In the genomic region with DNA sequence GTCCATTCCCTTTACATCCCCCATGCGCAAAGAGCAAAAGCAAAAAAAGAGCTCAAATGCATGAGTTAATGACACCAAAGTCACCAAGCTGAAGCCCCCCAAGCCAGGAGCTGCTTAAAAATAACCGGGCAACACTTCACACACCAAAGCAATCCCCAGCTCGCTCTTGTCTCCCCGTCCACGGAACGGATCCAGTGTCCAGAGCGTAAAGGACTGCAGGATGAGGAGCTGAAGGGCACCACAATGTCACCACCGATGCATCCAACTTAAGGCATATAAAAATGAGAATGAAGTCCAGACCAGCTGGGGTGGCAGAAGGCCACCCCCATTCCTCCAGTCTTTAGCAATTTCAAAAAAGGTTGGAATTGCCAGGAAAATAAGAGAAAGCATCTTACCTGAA, we compare ENCODE assay signal across 11 cellular contexts. TPM values are rescaled to one million over a fixed set of nuclear protein-coding genes. Genes with fewer than 3 reads are reported as not detected.
DNase-seq lines count a peak whose midpoint lies in the region; ATAC-seq and TF ChIP-seq lines count a peak whose summit lies in the region.
"Had no signal": no experiment of that assay in that cellular context is flagged by ENCODE, and none has a peak within 500 bp of the region (broad histone marks: within the 10 kb centered on the region; RNA-seq: fewer than 3 reads in every experiment).

No MANE protein-coding gene starts in this region.

- H3K27me3 ChIP-seq in heart left ventricle, result no peaks in the 10 kb centered on the region
- no peaks in the 10 kb centered on the region for H3K27me3 ChIP-seq in colonic mucosa
- no peaks in the 10 kb centered on the region for H3K27me3 ChIP-seq in naive thymus-derived CD4-positive, alpha-beta T cell (ENCODE audit: control insufficient read depth in 2 of 2, insufficient read depth in 2 of 2, low read length in 2 of 2)
- H3K27me3 ChIP-seq in aorta (ENCODE audit: control insufficient read depth in 1 of 2, insufficient read depth in 2 of 2, low read length in 1 of 2), result no peaks in the 10 kb centered on the region

- ATAC-seq in heart left ventricle, result no peak
- no peak for ATAC-seq in left ventricle myocardium superior
- no peak for ATAC-seq in naive thymus-derived CD4-positive, alpha-beta T cell
- no peak for ATAC-seq in aorta (ENCODE audit: low FRiP score)
- ATAC-seq in GM18873 (IDR thresholded peaks at IDR 0.05; ENCODE audit: low FRiP score, unreplicated experiment), result no peak

- H3K36me3 Mint-ChIP-seq in naive thymus-derived CD4-positive, alpha-beta T cell, result peaks cover 0 to 68% (median 5%) of the 10 kb centered on the region in 5 donors

- POLR2A ChIA-PET in naive thymus-derived CD4-positive, alpha-beta T cell (lab: Charles Lee), result interaction anchor here (0.5 to 3.0 kb wide), 5 partner anchors 10 to 1339 kb away, joined by 3 to 41 read pairs (median 7); partner anchors contain the start of gene SMAD7

- H3K4me3 ChIP-seq in heart left ventricle (peak overlapping the region in 3 of 12 donors; percentile 91 to 96 (median 94)), colonic mucosa (no peak overlapping the region), aorta (ENCODE audit: low read length in 2 of 2) (no peak overlapping the region)
- peak overlapping the region; percentile 11 for H3K4me3 ChIP-seq in naive thymus-derived CD4-positive, alpha-beta T cell (ENCODE audit: low read length)

- H3K36me3 ChIP-seq in heart left ventricle (peaks cover 0 to 64% (median 27%) of the 10 kb centered on the region in 9 donors), colonic mucosa (no peaks in the 10 kb centered on the region), aorta (ENCODE audit: control insufficient read depth in 1 of 2, insufficient read depth in 2 of 2, low read length in 1 of 2) (peaks cover 0 to 2% of the 10 kb centered on the region in 2 donors)
- H3K36me3 ChIP-seq in naive thymus-derived CD4-positive, alpha-beta T cell (ENCODE audit: control insufficient read depth in 2 of 3, insufficient read depth in 3 of 3, low read length in 3 of 3), result no peaks in the 10 kb centered on the region

- H3K27me3 Mint-ChIP-seq in naive thymus-derived CD4-positive, alpha-beta T cell, result no peaks in the 10 kb centered on the region

- WGBS in heart left ventricle, 4 donors, result 54 to 67% (median 60%) methylated on average over 8 of the region's 8 CpGs
- 20 to 26% methylated on average over 8 of the region's 8 CpGs for WGBS in aorta, 2 donors

- intact Hi-C loops in heart left ventricle (cut with DNase I) (loop anchor here in 3 of 10 donors (5.0 to 10.0 kb wide), 3 partner anchors 160 to 267 kb away; no protein-coding TSS in a partner anchor), left ventricle myocardium superior (cut with micrococcal nuclease) (no loop called here), colonic mucosa (cut with DNase I) (no loop called here), aorta (cut with DNase I) (loop anchor here (2.0 to 10.0 kb wide), 4 partner anchors 161 to 267 kb away; no protein-coding TSS in a partner anchor)
- intact Hi-C loops in naive thymus-derived CD4-positive, alpha-beta T cell (cut with micrococcal nuclease), result loop anchor here (5.0 to 10.0 kb wide), 5 partner anchors 265 to 1343 kb away; partner anchors contain the start of genes ACAA2 (in 2 of the 2), CXXC1 (in 1 of the 2) and MBD1 (in 1 of the 2)

- TF ChIP-seq CTCF in heart left ventricle (IDR thresholded peaks at IDR 0.05) (no peak), colonic mucosa (IDR thresholded peaks at IDR 0.05) (no peak)

- peaks cover 62 to 100% (median 99%) of the 10 kb centered on the region in 7 donors for H3K4me1 Mint-ChIP-seq in naive thymus-derived CD4-positive, alpha-beta T cell

- TF ChIP-seq POLR2A in heart left ventricle (IDR thresholded peaks at IDR 0.05), result no peak

- H3K9ac ChIP-seq in colonic mucosa (ENCODE audit: low read depth in 2 of 2, low read length in 2 of 2), result no peak overlapping the region
- H3K9ac ChIP-seq: parathyroid adenoma had no signal

- DNase-seq in heart left ventricle (no peak), left ventricle myocardium superior (no peak), colonic mucosa (no peak), aorta (no peak), DMS153 treated with DMSO at 0.1 percent for 48 hours (lab: John Stamatoyannopoulos, UW; ENCODE audit: unreplicated experiment) (no peak)
- no peak for DNase-seq in naive thymus-derived CD4-positive, alpha-beta T cell
- no peak for DNase-seq in stimulated activated naive CD4-positive, alpha-beta T cell treated with Interleukin-2 at 50 U/mL for 16 hours (lab: John Stamatoyannopoulos, UW)
- DNase-seq: activated naive CD4-positive, alpha-beta T cell treated with Interleukin-2 at 50 U/mL for 16 hours; NCI-H1436 had no signal

- H3K4me1 ChIP-seq in heart left ventricle (peaks cover 19 to 99% (median 94%) of the 10 kb centered on the region in 12 donors), colonic mucosa (peaks cover 49% of the 10 kb centered on the region), aorta (ENCODE audit: control insufficient read depth in 1 of 2, insufficient read depth in 2 of 2, low read length in 2 of 2) (peaks cover 2 to 6% of the 10 kb centered on the region in 2 donors)
- H3K4me1 ChIP-seq in naive thymus-derived CD4-positive, alpha-beta T cell (ENCODE audit: control insufficient read depth in 2 of 2, insufficient read depth in 2 of 2, low read length in 2 of 2), result peaks cover 74 to 95% of the 10 kb centered on the region in 2 donors

- peak overlapping the region in 8 of 9 donors; percentile 80 to 98 (median 94) for H3K27ac Mint-ChIP-seq in naive thymus-derived CD4-positive, alpha-beta T cell

- peak overlapping the region in 11 of 12 donors; percentile 18 to 100 (median 74) for H3K27ac ChIP-seq in heart left ventricle
- H3K27ac ChIP-seq in colonic mucosa, result peak overlapping the region; percentile 33
- no peak overlapping the region for H3K27ac ChIP-seq in naive thymus-derived CD4-positive, alpha-beta T cell (ENCODE audit: low read depth, low read length)
- H3K27ac ChIP-seq in aorta (ENCODE audit: low read depth in 1 of 2, low read length in 2 of 2), result peak overlapping the region; percentile 58 to 71
- H3K27ac ChIP-seq: parathyroid adenoma had no signal

- no peaks in the 10 kb centered on the region for H3K9me3 Mint-ChIP-seq in naive thymus-derived CD4-positive, alpha-beta T cell

- CTCF ChIA-PET in naive thymus-derived CD4-positive, alpha-beta T cell (lab: Charles Lee), result no interaction called here

- H3K4me3 Mint-ChIP-seq in naive thymus-derived CD4-positive, alpha-beta T cell, result peak overlapping the region; percentile 20 to 94 (median 86)

- H3K9me3 ChIP-seq in heart left ventricle (no peaks in the 10 kb centered on the region), colonic mucosa (no peaks in the 10 kb centered on the region), aorta (ENCODE audit: control insufficient read depth, low read length) (no peaks in the 10 kb centered on the region)
- H3K9me3 ChIP-seq in naive thymus-derived CD4-positive, alpha-beta T cell (ENCODE audit: control insufficient read depth in 2 of 3, low read length in 3 of 3), result no peaks in the 10 kb centered on the region

RNA-seq across cellular contexts. Expression of gene SMAD7, which starts 8.7 kb away (rescaled TPM):
- 10 to 100 TPM; 16.3 to 32.0 (median 19.9) TPM for total RNA-seq in heart left ventricle
- 10 to 100 TPM in 1 of 2 donors, 1 to 10 TPM in 1; 9.1 to 21.2 TPM for polyA plus RNA-seq in heart left ventricle
- 13.8 TPM for total RNA-seq in left ventricle myocardium superior
- 10 to 100 TPM; 21.2 to 21.6 TPM for total RNA-seq in colonic mucosa
- 10 to 100 TPM; 21.2 to 79.4 (median 30.1) TPM for total RNA-seq in naive thymus-derived CD4-positive, alpha-beta T cell
- polyA plus RNA-seq in naive thymus-derived CD4-positive, alpha-beta T cell, result 1 to 10 TPM; 5.3 to 6.5 TPM
- 10 to 100 TPM; 55.4 to 98.8 TPM for total RNA-seq in aorta
- polyA plus RNA-seq in aorta, result 10 to 100 TPM; 27.3 to 32.9 TPM

Comparison
In these comparisons a context has a peak if more than half of its experiments do, and no peak if none do; other contexts are left out.
1. intact Hi-C loops: an anchor here in naive thymus-derived CD4-positive, alpha-beta T cell (5.0 to 10.0 kb wide) and aorta (2.0 to 10.0 kb wide); none called in left ventricle myocardium superior and colonic mucosa.